Comparison of ENCODE assay signal across 18 cellular contexts in genomic region chr15:71469393-71469792, GRCh38.
DNase-seq lines count a peak whose midpoint lies in the region; TF ChIP-seq lines count a peak whose summit lies in the region.
"Had no signal": no experiment of that assay in that cellular context is flagged by ENCODE, and none has a peak within 500 bp of the region (broad histone marks: within the 10 kb centered on the region; RNA-seq: fewer than 3 reads in every experiment).

No MANE protein-coding gene starts in this region.

- DNase-seq in AG09319 (ENCODE audit: extremely low read depth, low read depth), result peak; percentile 65
- DNase-seq in RPMI8226, result peak; percentile 46
- DNase-seq in fibroblast of gingiva (ENCODE audit: low read depth), result peak; percentile 85
- DNase-seq in NCI-H1092 treated with DMSO at 0.1 percent for 48 hours (lab: John Stamatoyannopoulos, UW), result no peak
- no peak for DNase-seq in kidney tubule cell (ENCODE audit: low spot score)
- DNase-seq in activated CD4-positive, alpha-beta T cell treated with anti-CD3 and anti-CD28 coated beads for 1 hour, result no peak
- no peak for DNase-seq in effector CD8-positive, alpha-beta T cell (lab: John Stamatoyannopoulos, UW)
- DNase-seq: activated naive CD4-positive, alpha-beta T cell; anterior cingulate cortex; effector memory CD8-positive, alpha-beta T cell; GF-D8; HCEC 1CT; NCI-H1048; NCI-H526; nephron progenitor cell; stimulated activated CD4-positive, alpha-beta T cell treated with anti-CD3 and anti-CD28 coated beads, Interleukin-2, amount 100 ng/mL, for 48 hours; SW 1271 had no signal

- TF ChIP-seq CTCF in AG09319 (IDR thresholded peaks at IDR 0.05; ENCODE audit: low read depth, low read length) (peak; percentile 49), GM12874 (IDR thresholded peaks at IDR 0.05; ENCODE audit: insufficient read depth, low read depth, low read length) (0 out of 2 replicates have a peak, but pooled peaks have one; percentile 1)

Comparison
In these comparisons a context has a peak if more than half of its experiments do, and no peak if none do; other contexts are left out.
1. DNase-seq: peak in AG09319 (single experiment), RPMI8226 (single experiment) and fibroblast of gingiva (single experiment); none in NCI-H1092 treated with DMSO at 0.1 percent for 48 hours (single experiment), kidney tubule cell (single experiment), activated CD4-positive, alpha-beta T cell treated with anti-CD3 and anti-CD28 coated beads for 1 hour (single experiment) and effector CD8-positive, alpha-beta T cell (single experiment).